In the genomic region with DNA sequence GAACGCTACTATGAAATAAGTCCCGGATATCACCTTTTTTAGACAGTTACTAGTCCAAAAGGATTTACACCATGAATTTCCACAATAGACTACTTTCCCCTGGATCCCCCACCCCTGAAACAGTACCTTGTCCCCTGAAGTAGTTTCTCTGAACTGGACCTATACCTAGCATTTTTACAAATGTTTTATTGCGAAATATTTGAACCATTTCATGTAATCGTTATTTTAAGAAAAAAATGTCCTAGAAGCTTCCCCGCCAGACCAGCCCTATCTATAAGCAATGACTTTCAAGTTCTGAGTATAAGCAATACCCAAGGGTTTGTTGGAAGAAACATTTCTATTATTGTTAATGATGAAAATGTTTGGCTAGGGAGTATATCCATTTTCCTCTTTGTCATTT, we compare ENCODE assay signal across 37 cellular contexts.
DNase-seq lines count a peak whose midpoint lies in the region; ATAC-seq, FAIRE-seq and TF ChIP-seq lines count a peak whose summit lies in the region.
"Had no signal": no experiment of that assay in that cellular context is flagged by ENCODE, and none has a peak within 500 bp of the region (broad histone marks: within the 10 kb centered on the region; RNA-seq: fewer than 3 reads in every experiment).

No MANE protein-coding gene starts in this region.

- H3K4me3 ChIP-seq in HepG2 (replicated peaks in 1 of 3; ENCODE audit: insufficient read depth in 1 of 3, low read depth in 2 of 3, low read length in 3 of 3), result no peak overlapping the region
- no peak overlapping the region for H3K4me3 ChIP-seq in right lobe of liver
- H3K4me3 ChIP-seq in IMR-90 (ENCODE audit: insufficient read depth, low read depth, low read length), result no peak overlapping the region
- no peak overlapping the region for H3K4me3 ChIP-seq in K562
- H3K4me3 ChIP-seq in H1 (ENCODE audit: extremely low read depth in 1 of 4, insufficient read depth in 2 of 4, low read depth in 3 of 4, low read length in 4 of 4), result no peak overlapping the region
- H3K4me3 ChIP-seq: A549; BLaER1; BLaER1 treated with 17β-estradiol and CSF1 and Interleukin-3, amounts not matched to agents 10 nM and 100 nM had no signal

- H2BK15ac ChIP-seq in IMR-90 (ENCODE audit: low read depth, low read length) (no peak overlapping the region), H1 (ENCODE audit: low read length) (no peak overlapping the region)

- H3K9me3 ChIP-seq in HepG2 (ENCODE audit: low read length) (no peaks in the 10 kb centered on the region; the same call in 1 of the 2 replicates), right lobe of liver (no peaks in the 10 kb centered on the region), IMR-90 (ENCODE audit: control insufficient read depth, insufficient read depth, low read length) (0 out of 2 replicates have a peak, but pooled peaks cover 1% of the 10 kb centered on the region), K562 (replicated peaks; ENCODE audit: control insufficient read depth, insufficient read depth, low read depth, low read length) (no peaks in the 10 kb centered on the region), H1 (ENCODE audit: insufficient read depth in 2 of 2, low read depth in 1 of 2, low read length in 1 of 2) (peaks cover 12 to 20% of the 10 kb centered on the region in 2 experiments; a peak in 3 of 4 replicates)
- H3K9me3 ChIP-seq: A549, BE2C, Caco-2 had no signal

- H3K23me2 ChIP-seq in H1 (ENCODE audit: low read depth, low read length), result no peaks in the 10 kb centered on the region

- H2AK9ac ChIP-seq in IMR-90 (replicated peaks; ENCODE audit: low read depth, low read length, poor library complexity), result no peak overlapping the region

- no peak for DNase-seq in HepG2 (ENCODE audit: low spot score)
- DNase-seq in right lobe of liver, result no peak
- DNase-seq in IMR-90, result no peak
- DNase-seq in K562 (ENCODE audit: extremely low read depth in 1 of 4, low spot score in 3 of 4), result no peak
- no peak for DNase-seq in H1 (ENCODE audit: low read depth in 1 of 2, low spot score in 2 of 2)
- no peak for DNase-seq in immature natural killer cell
- no peak for DNase-seq in putamen (ENCODE audit: low spot score)
- DNase-seq: 8988T; ACHN; AML-193; BE2C; C1 segment of cervical spinal cord; Caco-2; Calu3; CD4-positive, alpha-beta memory T cell; CD4-positive, alpha-beta T cell; CD4-positive, CD25-positive, alpha-beta regulatory T cell; CD8-positive, alpha-beta memory T cell; CD8-positive, alpha-beta T cell; COR-L47; DMS 273 treated with DMSO at 0.1 percent for 48 hours; DMS153; DMS53; DMS79; DMS79 treated with DMSO at 0.1 percent for 48 hours; DND-41; EL had no signal

- no peak overlapping the region for H4K5ac ChIP-seq in IMR-90 (ENCODE audit: low read depth, low read length)
- H4K5ac ChIP-seq in H1 (ENCODE audit: insufficient read length, low read depth, low read length), result no peak overlapping the region

- no peaks in the 10 kb centered on the region for H3K9me1 ChIP-seq in IMR-90 (ENCODE audit: insufficient read depth, low read length)
- no peaks in the 10 kb centered on the region for H3K9me1 ChIP-seq in K562 (ENCODE audit: control insufficient read depth, insufficient read depth, low read length)

- peaks cover 1 to 2% (median 1%) of the 10 kb centered on the region in 3 donors for H3K27me3 Mint-ChIP-seq in immature natural killer cell (ENCODE audit: low read depth in 3 of 3)
- H3K27me3 Mint-ChIP-seq: B cell; CD4-positive, alpha-beta memory T cell; CD4-positive, alpha-beta T cell; CD4-positive, CD25-positive, alpha-beta regulatory T cell; CD8-positive, alpha-beta memory T cell had no signal

- H3K23ac ChIP-seq in IMR-90 (ENCODE audit: low read depth, low read length), result no peak overlapping the region
- H3K23ac ChIP-seq in H1 (ENCODE audit: insufficient read length), result no peak overlapping the region

- H3K9me3 Mint-ChIP-seq in immature natural killer cell, result peaks cover 5 to 34% (median 12%) of the 10 kb centered on the region in 6 donors

- no peak for TF ChIP-seq EP300 in HepG2 (IDR thresholded peaks at IDR 0.05; ENCODE audit: low read depth in 2 of 2, low read length in 2 of 2)
- no peak for TF ChIP-seq EP300 in HepG2 (CRISPR knock-in tag; IDR thresholded peaks at IDR 0.05; ENCODE audit: borderline replicate concordance)
- TF ChIP-seq EP300 in K562 (IDR thresholded peaks at IDR 0.05; ENCODE audit: low read length), result no peak
- TF ChIP-seq EP300 in H1 (IDR thresholded peaks at IDR 0.05; ENCODE audit: borderline replicate concordance in 1 of 2, low read depth in 2 of 2, low read length in 2 of 2), result no peak

- no peak overlapping the region for H3K4me2 ChIP-seq in HepG2 (ENCODE audit: low read depth, low read length)
- no peak overlapping the region for H3K4me2 ChIP-seq in IMR-90 (ENCODE audit: low read depth, low read length)
- H3K4me2 ChIP-seq in K562 (ENCODE audit: insufficient read depth, low read length), result no peak overlapping the region
- H3K4me2 ChIP-seq in H1 (ENCODE audit: insufficient read depth in 1 of 2, low read depth in 2 of 2, low read length in 2 of 2), result no peak overlapping the region
- H3K4me2 ChIP-seq: A549; BLaER1; BLaER1 treated with 17β-estradiol and CSF1 and Interleukin-3, amounts not matched to agents 10 nM and 100 nM had no signal

- H4K20me1 ChIP-seq in HepG2 (ENCODE audit: insufficient read depth, low read length), result no peaks in the 10 kb centered on the region
- H4K20me1 ChIP-seq in IMR-90 (ENCODE audit: insufficient read depth, low read length), result no peaks in the 10 kb centered on the region
- no peaks in the 10 kb centered on the region for H4K20me1 ChIP-seq in K562 (replicated peaks; ENCODE audit: control insufficient read depth, insufficient read depth, low read length)
- H4K20me1 ChIP-seq in H1 (replicated peaks in 1 of 2; ENCODE audit: control insufficient read depth in 1 of 2, insufficient read depth in 2 of 2, low read length in 2 of 2), result no peaks in the 10 kb centered on the region
- H4K20me1 ChIP-seq: BLaER1; BLaER1 treated with 17β-estradiol and CSF1 and Interleukin-3, amounts not matched to agents 10 nM and 100 nM had no signal

- intact Hi-C loops in HepG2 (cut with micrococcal nuclease; ENCODE audit: unreplicated experiment) (no loop called here), right lobe of liver (cut with DNase I) (no loop called here), IMR-90 (cut with micrococcal nuclease) (no loop called here), K562 (cut with micrococcal nuclease) (no loop called here)

- H2BK20ac ChIP-seq in IMR-90 (ENCODE audit: low read depth, low read length) (no peak overlapping the region), H1 (ENCODE audit: low read length) (no peak overlapping the region)

- no peaks in the 10 kb centered on the region for H3K4me1 Mint-ChIP-seq in immature natural killer cell
- H3K4me1 Mint-ChIP-seq: B cell; CD14-positive monocyte; CD4-positive, alpha-beta memory T cell; CD4-positive, CD25-positive, alpha-beta regulatory T cell; CD8-positive, alpha-beta memory T cell had no signal

- no peak for TF ChIP-seq POLR2A in HepG2 (IDR thresholded peaks at IDR 0.05; ENCODE audit: insufficient read depth in 1 of 2, low read depth in 2 of 2, low read length in 2 of 2)
- no peak for TF ChIP-seq POLR2A in right lobe of liver (IDR thresholded peaks at IDR 0.05)
- no peak for TF ChIP-seq POLR2A in IMR-90 (IDR thresholded peaks at IDR 0.05; ENCODE audit: low read depth, low read length)
- TF ChIP-seq POLR2A in K562 (conservative IDR thresholded peaks at IDR 0.05), result no peak
- TF ChIP-seq POLR2A in H1 (IDR thresholded peaks at IDR 0.05; ENCODE audit: control extremely low read depth in 1 of 2, low read depth in 2 of 2, low read length in 2 of 2), result no peak

- no peak overlapping the region for H2BK12ac ChIP-seq in H1 (ENCODE audit: low read depth, low read length)

- H3K4me1 ChIP-seq in HepG2 (ENCODE audit: insufficient read depth, low read length) (no peaks in the 10 kb centered on the region), right lobe of liver (peaks cover 0 to 9% (median 4%) of the 10 kb centered on the region in 4 donors), IMR-90 (ENCODE audit: control insufficient read depth, insufficient read depth, low read length) (no peaks in the 10 kb centered on the region), K562 (replicated peaks in 1 of 2; ENCODE audit: control insufficient read depth in 2 of 2, insufficient read depth in 2 of 2, low read length in 2 of 2) (no peaks in the 10 kb centered on the region), H1 (replicated peaks in 1 of 4; ENCODE audit: control insufficient read depth in 3 of 4, insufficient read depth in 4 of 4, low read length in 3 of 4) (no peaks in the 10 kb centered on the region)
- H3K4me1 ChIP-seq: A549; BE2C; BLaER1; BLaER1 treated with 17β-estradiol and CSF1 and Interleukin-3, amounts not matched to agents 10 nM and 100 nM; Caco-2 had no signal

- TF ChIP-seq CTCF in HepG2 (CRISPR knock-in tag; IDR thresholded peaks at IDR 0.05) (no peak), right lobe of liver (IDR thresholded peaks at IDR 0.05) (no peak), IMR-90 (conservative IDR thresholded peaks at IDR 0.05; ENCODE audit: low read depth, low read length) (no peak), K562 (IDR thresholded peaks at IDR 0.05 in 2 of 3, conservative IDR thresholded peaks at IDR 0.05 in 1 of 3; ENCODE audit: insufficient read depth in 2 of 3, low read depth in 1 of 3, low read length in 3 of 3) (no peak), H1 (IDR thresholded peaks at IDR 0.05; ENCODE audit: control extremely low read depth in 1 of 3, insufficient read depth in 1 of 3, low read depth in 1 of 3, low read length in 3 of 3) (no peak)

- FAIRE-seq in HepG2 (lab: Jason Lieb, UNC) (no peak), K562 (lab: Jason Lieb, UNC) (no peak), H1 (lab: Jason Lieb, UNC) (no peak)
- FAIRE-seq: A204.1, A549, D721Med had no signal

- H2AK5ac ChIP-seq in IMR-90 (ENCODE audit: low read depth, low read length), result no peak overlapping the region
- H2AK5ac ChIP-seq in H1 (ENCODE audit: low read depth, low read length), result no peak overlapping the region

- H4K8ac ChIP-seq in IMR-90 (ENCODE audit: low read depth in 2 of 2, low read length in 2 of 2) (no peak overlapping the region), H1 (ENCODE audit: extremely low read depth, insufficient read depth, low read length) (no peak overlapping the region)

- BruUV-seq in HepG2 (replicated peaks; lab: Mats Ljungman, UMichigan), result no TSS peak
- BruUV-seq in IMR-90 (replicated peaks; lab: Mats Ljungman, UMichigan), result no TSS peak
- no TSS peak for BruUV-seq in K562 (replicated peaks; lab: Mats Ljungman, UMichigan)

- H3K4ac ChIP-seq in IMR-90 (ENCODE audit: low read depth, low read length), result no peak overlapping the region
- no peak overlapping the region for H3K4ac ChIP-seq in H1 (replicated peaks; ENCODE audit: insufficient read length, low read depth, low read length)

- ATAC-seq in HepG2, result no peak
- no peak for ATAC-seq in right lobe of liver
- ATAC-seq in IMR-90 (ENCODE audit: low read depth), result no peak
- no peak for ATAC-seq in K562
- ATAC-seq in HG03039 (IDR thresholded peaks at IDR 0.05; ENCODE audit: unreplicated experiment), result no peak
- ATAC-seq: A549; CD8-positive, alpha-beta T cell had no signal

- H3K79me1 ChIP-seq in IMR-90 (ENCODE audit: low read depth in 1 of 2, low read length in 2 of 2) (no peaks in the 10 kb centered on the region), H1 (ENCODE audit: low read depth, low read length) (no peaks in the 10 kb centered on the region)

- H3K18ac ChIP-seq in IMR-90 (ENCODE audit: low read depth, low read length), result no peak overlapping the region
- H3K18ac ChIP-seq in H1 (ENCODE audit: extremely low read depth, low read length), result no peak overlapping the region

- H3K36me3 ChIP-seq in HepG2 (replicated peaks in 1 of 2; ENCODE audit: control insufficient read depth in 1 of 2, insufficient read depth in 2 of 2, low read length in 2 of 2) (no peaks in the 10 kb centered on the region), right lobe of liver (no peaks in the 10 kb centered on the region), IMR-90 (ENCODE audit: control insufficient read depth, insufficient read depth, low read length) (no peaks in the 10 kb centered on the region), K562 (ENCODE audit: control insufficient read depth, insufficient read depth, low read length) (no peaks in the 10 kb centered on the region), H1 (ENCODE audit: control insufficient read depth in 2 of 4, insufficient read depth in 4 of 4, low read length in 3 of 4) (no peaks in the 10 kb centered on the region; a peak in 1 of 8 replicates)
- H3K36me3 ChIP-seq: BE2C; BLaER1; BLaER1 treated with 17β-estradiol and CSF1 and Interleukin-3, amounts not matched to agents 10 nM and 100 nM had no signal

- CTCF ChIA-PET in HepG2 (lab: Yijun Ruan, JAX; ENCODE audit: low intra/inter-chr PET ratio, low total read pairs) (no interaction called here), IMR-90 (lab: Yijun Ruan, JAX) (interaction anchor here (0.6 kb wide), 1 partner anchor 23 kb away, joined by 5 read pairs; no protein-coding TSS in a partner anchor), K562 (lab: Yijun Ruan, JAX; ENCODE audit: low intra/inter-chr PET ratio) (no interaction called here), H1 (lab: Charles Lee; ENCODE audit: partially characterized antibody) (no interaction called here)

- TF ChIP-seq RAD21 in HepG2 (CRISPR knock-in tag; IDR thresholded peaks at IDR 0.05), result no peak
- no peak for TF ChIP-seq RAD21 in IMR-90 (IDR thresholded peaks at IDR 0.05; ENCODE audit: low read length)
- no peak for TF ChIP-seq RAD21 in K562 (CRISPR knock-in tag; conservative IDR thresholded peaks at IDR 0.05 in 1 of 2, IDR thresholded peaks at IDR 0.05 in 1 of 2)
- TF ChIP-seq RAD21 in H1 (IDR thresholded peaks at IDR 0.05 in 1 of 2, conservative IDR thresholded peaks at IDR 0.05 in 1 of 2; ENCODE audit: low read depth in 2 of 2, low read length in 2 of 2), result no peak

- H3K27ac ChIP-seq in HepG2 (ENCODE audit: extremely low read length, insufficient read depth, low read length) (no peak overlapping the region), right lobe of liver (no peak overlapping the region), IMR-90 (ENCODE audit: insufficient read depth, low read length) (no peak overlapping the region), K562 (ENCODE audit: extremely low read depth, low read depth, low read length) (no peak overlapping the region), H1 (ENCODE audit: low read depth, low read length) (no peak overlapping the region)
- H3K27ac ChIP-seq: 22Rv1; A549; BLaER1; BLaER1 treated with 17β-estradiol and CSF1 and Interleukin-3, amounts not matched to agents 10 nM and 100 nM; C4-2B had no signal

- no peak overlapping the region for H3K14ac ChIP-seq in IMR-90 (replicated peaks; ENCODE audit: low read depth, low read length)
- H3K14ac ChIP-seq in H1 (ENCODE audit: insufficient read length), result no peak overlapping the region

- in situ Hi-C loops in HepG2 (cut with HindIII; ENCODE audit: extremely low pct_ligation_motif_present, low pct_unique_long_range_greater_than_20kb) (no loop called here), IMR-90 (cut with MboI; ENCODE audit: low sequenced_read_pairs) (no loop called here), K562 (cut with MboI) (no loop called here)

- no peaks in the 10 kb centered on the region for H3K36me3 Mint-ChIP-seq in immature natural killer cell
- H3K36me3 Mint-ChIP-seq: CD14-positive monocyte; CD4-positive, alpha-beta memory T cell; CD4-positive, CD25-positive, alpha-beta regulatory T cell; CD8-positive, alpha-beta memory T cell; CD8-positive, alpha-beta T cell had no signal

- H2BK5ac ChIP-seq in IMR-90 (ENCODE audit: low read depth, low read length, poor library complexity, severe bottlenecking) (no peak overlapping the region), H1 (ENCODE audit: low read depth, low read length) (no peak overlapping the region)

- dilution Hi-C loops in IMR-90 (cut with HindIII; ENCODE audit: low sequenced_read_pairs, unreplicated experiment), result no loop called here

- H3K56ac ChIP-seq in IMR-90 (ENCODE audit: extremely low read depth, insufficient read depth, low read length), result no peak overlapping the region
- no peak overlapping the region for H3K56ac ChIP-seq in H1 (replicated peaks; ENCODE audit: insufficient read length, low read depth, low read length)

- H4K91ac ChIP-seq in IMR-90 (ENCODE audit: insufficient read depth, low read depth, low read length) (no peak overlapping the region), H1 (replicated peaks; ENCODE audit: insufficient read length, low read length) (no peak overlapping the region)

- POLR2A ChIA-PET in HepG2 (lab: Yijun Ruan, JAX), result no interaction called here
- POLR2A ChIA-PET in IMR-90 (lab: Charles Lee; ENCODE audit: unreplicated experiment), result no interaction called here
- POLR2A ChIA-PET in K562 (lab: Yijun Ruan, JAX), result no interaction called here
- POLR2A ChIA-PET in H1 (lab: Charles Lee; ENCODE audit: partially characterized antibody), result no interaction called here

- H2BK120ac ChIP-seq in IMR-90 (ENCODE audit: low read depth, low read length), result no peak overlapping the region
- no peak overlapping the region for H2BK120ac ChIP-seq in H1 (replicated peaks; ENCODE audit: low read depth, low read length)

- whole genome bisulfite sequencing in HepG2 (ENCODE audit: low lambda C conversion rate), result 31% methylated on average over 5 of the region's 5 CpGs
- 68% methylated on average over 5 of the region's 5 CpGs for WGBS in right lobe of liver (ENCODE audit: insufficient coverage, low coverage, low lambda C conversion rate, missing lambda C conversion rate)
- 80% methylated on average over 2 of the region's 5 CpGs; no CpG with 5 or more reads in 1 of the 2 experiments for WGBS in IMR-90 (ENCODE audit: extremely low coverage in 2 of 2, insufficient read length in 1 of 2), 2 experiments
- WGBS in K562 (ENCODE audit: insufficient coverage, low coverage, missing lambda C conversion rate), result 2% methylated on average over 5 of the region's 5 CpGs
- 94% methylated on average over 5 of the region's 5 CpGs; no CpG with 5 or more reads in 1 of the 2 experiments for WGBS in H1 (ENCODE audit: extremely low coverage in 1 of 2, insufficient coverage in 1 of 2, insufficient read length in 1 of 2, insufficient replicate concordance in 2 of 2, low coverage in 1 of 2, low lambda C conversion rate in 2 of 2, missing lambda C conversion rate in 1 of 2), 2 experiments

- H2AFZ ChIP-seq in HepG2 (ENCODE audit: low read length) (no peak overlapping the region), IMR-90 (replicated peaks; ENCODE audit: low read length, poor library complexity) (no peak overlapping the region), K562 (ENCODE audit: low read depth, low read length) (no peak overlapping the region), H1 (ENCODE audit: low read length) (no peak overlapping the region)

- H3K79me2 ChIP-seq in HepG2 (ENCODE audit: insufficient read depth, low read length) (no peaks in the 10 kb centered on the region), K562 (ENCODE audit: control insufficient read depth, insufficient read depth, low read length) (no peaks in the 10 kb centered on the region), H1 (ENCODE audit: control insufficient read depth in 1 of 2, insufficient read depth in 2 of 2, low read length in 2 of 2) (no peaks in the 10 kb centered on the region)

- H3K9ac ChIP-seq in HepG2 (ENCODE audit: insufficient read depth, low read depth, low read length) (no peak overlapping the region), IMR-90 (ENCODE audit: low read depth, low read length) (no peak overlapping the region), K562 (ENCODE audit: insufficient read depth in 1 of 2, low read depth in 2 of 2, low read length in 2 of 2) (no peak overlapping the region), H1 (replicated peaks in 1 of 4; ENCODE audit: extremely low read depth in 1 of 4, low read depth in 3 of 4, low read length in 3 of 4) (no peak overlapping the region)
- H3K9ac ChIP-seq: BLaER1; BLaER1 treated with 17β-estradiol and CSF1 and Interleukin-3, amounts not matched to agents 10 nM and 100 nM had no signal

- H3K27ac Mint-ChIP-seq in immature natural killer cell, result no peak overlapping the region
- H3K27ac Mint-ChIP-seq: B cell; CD4-positive, alpha-beta memory T cell; CD4-positive, alpha-beta T cell; CD4-positive, CD25-positive, alpha-beta regulatory T cell; CD8-positive, alpha-beta memory T cell; CD8-positive, alpha-beta T cell had no signal

- H3K4me3 Mint-ChIP-seq in immature natural killer cell, result no peak overlapping the region
- H3K4me3 Mint-ChIP-seq: B cell; CD14-positive monocyte; CD4-positive, alpha-beta memory T cell; CD4-positive, alpha-beta T cell; CD4-positive, CD25-positive, alpha-beta regulatory T cell; CD8-positive, alpha-beta memory T cell; CD8-positive, alpha-beta T cell had no signal

- H3K27me3 ChIP-seq in HepG2 (ENCODE audit: control insufficient read depth in 1 of 2, insufficient read depth in 2 of 2, low read length in 2 of 2), result no peaks in the 10 kb centered on the region
- no peaks in the 10 kb centered on the region for H3K27me3 ChIP-seq in right lobe of liver
- H3K27me3 ChIP-seq in IMR-90 (ENCODE audit: control insufficient read depth, insufficient read depth, low read length), result no peaks in the 10 kb centered on the region
- no peaks in the 10 kb centered on the region for H3K27me3 ChIP-seq in K562 (ENCODE audit: control insufficient read depth in 2 of 2, insufficient read depth in 2 of 2, low read length in 2 of 2)
- no peaks in the 10 kb centered on the region for H3K27me3 ChIP-seq in H1 (replicated peaks in 1 of 4; ENCODE audit: control insufficient read depth in 3 of 4, extremely low read depth in 1 of 4, insufficient read depth in 3 of 4, low read length in 3 of 4)
- H3K27me3 ChIP-seq: BE2C; BLaER1; BLaER1 treated with 17β-estradiol and CSF1 and Interleukin-3, amounts not matched to agents 10 nM and 100 nM had no signal
